8 cellular contexts compared by ENCODE assay signal in the genomic region with DNA sequence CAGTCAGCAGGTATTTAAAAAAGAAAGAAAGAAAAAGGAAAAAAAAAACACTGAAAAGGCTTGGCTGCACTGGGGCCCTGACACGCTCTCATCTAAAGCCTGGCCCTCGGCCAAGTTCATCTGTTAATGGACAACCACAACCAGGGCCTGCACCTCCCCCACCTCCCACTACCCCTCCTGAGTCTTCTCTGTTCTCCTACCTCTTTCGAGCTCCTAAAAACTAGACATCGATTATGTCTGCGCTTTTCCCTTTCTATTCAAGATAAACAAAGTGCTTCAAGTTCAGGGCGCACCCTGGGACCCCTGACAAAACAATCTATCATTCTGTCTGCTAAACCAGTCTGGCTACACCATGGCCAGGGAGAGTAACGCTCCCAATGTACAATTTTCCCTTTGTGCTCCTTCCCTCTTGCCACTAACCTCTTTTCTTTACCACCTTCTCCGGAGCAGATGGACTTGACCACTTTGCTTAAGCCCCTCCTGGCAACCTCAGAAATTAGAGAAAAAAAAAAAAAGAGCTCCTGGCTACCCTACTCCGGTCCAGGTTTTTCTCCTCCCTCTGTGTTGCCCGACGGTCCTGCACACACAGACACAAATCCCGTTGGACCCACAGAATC. TPM values are rescaled to one million over a fixed set of nuclear protein-coding genes. Genes with fewer than 3 reads are reported as not detected.
DNase-seq lines count a peak whose midpoint lies in the region; ATAC-seq and TF ChIP-seq lines count a peak whose summit lies in the region.

No MANE protein-coding gene starts in this region.

- H3K4me3 ChIP-seq in iPS-18a (ENCODE audit: low read length) (no peak overlapping the region), coronary artery (no peak overlapping the region)

- H3K9me3 Mint-ChIP-seq in IgD-negative memory B cell: no peaks in the 10 kb centered on the region
- no peaks in the 10 kb centered on the region for H3K9me3 Mint-ChIP-seq in HFFc6

- peak overlapping the region; percentile 15 for H3K9ac ChIP-seq in iPS-18a (ENCODE audit: low read length)

- H3K36me3 Mint-ChIP-seq in IgD-negative memory B cell (peaks cover 4% of the 10 kb centered on the region), HFFc6 (ENCODE audit: low read depth) (no peaks in the 10 kb centered on the region)

- H3K9me3 ChIP-seq in iPS-18a (ENCODE audit: control insufficient read depth, low read depth, low read length): no peaks in the 10 kb centered on the region

- H3K27ac ChIP-seq in iPS-18a (ENCODE audit: low read length): no peak overlapping the region
- H3K27ac ChIP-seq in coronary artery: no peak overlapping the region

- H3K27me3 Mint-ChIP-seq in IgD-negative memory B cell (no peaks in the 10 kb centered on the region), HFFc6 (ENCODE audit: insufficient read depth) (peaks cover 20% of the 10 kb centered on the region)

- TF ChIP-seq CTCF in coronary artery (IDR thresholded peaks at IDR 0.05) (no peak), HFFc6 (IDR thresholded peaks at IDR 0.05) (no peak)

- H3K27me3 ChIP-seq in iPS-18a (ENCODE audit: control insufficient read depth, insufficient read depth, low read length): no peaks in the 10 kb centered on the region

- ATAC-seq in GM21515 (IDR thresholded peaks at IDR 0.05; ENCODE audit: unreplicated experiment): peak; percentile 67

- H3K36me3 ChIP-seq in iPS-18a (ENCODE audit: control insufficient read depth, low read depth, low read length): peaks cover 9% of the 10 kb centered on the region

- peaks cover 77 to 92% (median 92%) of the 10 kb centered on the region in 3 donors for H3K4me1 Mint-ChIP-seq in IgD-negative memory B cell
- H3K4me1 Mint-ChIP-seq in HFFc6 (ENCODE audit: low read depth): peaks cover 32% of the 10 kb centered on the region

- H3K4me3 Mint-ChIP-seq in IgD-negative memory B cell: peak overlapping the region; percentile 63 to 88 (median 80)
- H3K4me3 Mint-ChIP-seq in HFFc6: no peak overlapping the region

- peaks cover 80% of the 10 kb centered on the region for H3K4me1 ChIP-seq in iPS-18a (ENCODE audit: control insufficient read depth, low read depth, low read length)

- peak overlapping the region; percentile 72 to 94 (median 89) for H3K27ac Mint-ChIP-seq in IgD-negative memory B cell
- H3K27ac Mint-ChIP-seq in HFFc6: no peak overlapping the region

- DNase-seq in CD1c-positive myeloid dendritic cell (ENCODE audit: extremely low spot score): peak; percentile 38
- peak; percentile 79 for DNase-seq in RPMI8226
- no peak for DNase-seq in coronary artery (ENCODE audit: low spot score)
- no peak for DNase-seq in HFFc6
- DNase-seq in Ammon's horn (ENCODE audit: low spot score): no peak

RNA-seq across cellular contexts. Expression of a gene that starts 22.7 kb away (rescaled TPM):
- 189 TPM for polyA plus RNA-seq in IgD-negative memory B cell
- 1 to 10 TPM; 1.1 to 3.0 (median 1.9) TPM for total RNA-seq in HFFc6 (2021; fragmentation: NEBNext Ultra II Directional; extraction: Animal tissue kit (Norgen Biotek cat#: 25700))

Comparison
In these comparisons a context has a peak if more than half of its experiments do, and no peak if none do; other contexts are left out.
1. DNase-seq: peak in CD1c-positive myeloid dendritic cell (single experiment) and RPMI8226 (single experiment); none in coronary artery (single experiment), HFFc6 (single experiment) and Ammon's horn (single experiment).